17 cellular contexts compared by ENCODE assay signal in the genomic region with DNA sequence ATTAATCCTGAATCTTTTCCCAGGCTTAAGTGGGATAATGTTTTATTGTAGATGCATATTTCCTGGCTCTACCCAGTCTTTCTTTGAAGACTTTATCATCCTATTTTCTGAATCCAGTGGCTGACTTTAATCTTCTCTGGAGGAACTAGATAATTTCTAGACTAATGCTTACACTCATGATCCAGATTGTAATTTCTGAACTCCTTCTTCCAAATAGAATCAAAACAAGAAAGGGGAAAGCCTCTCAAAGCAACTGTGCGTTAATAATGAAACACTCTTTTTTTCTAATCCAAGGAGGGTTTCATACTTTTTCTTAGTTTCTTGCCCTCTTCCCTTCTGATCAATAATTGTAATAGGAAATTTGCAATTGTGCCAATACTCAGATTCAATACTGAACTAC. TPM values are rescaled to one million over a fixed set of nuclear protein-coding genes. Genes with fewer than 3 reads are reported as not detected.
DNase-seq lines count a peak whose midpoint lies in the region; ATAC-seq lines count a peak whose summit lies in the region.
"Had no signal": no experiment of that assay in that cellular context is flagged by ENCODE, and none has a peak within 500 bp of the region (broad histone marks: within the 10 kb centered on the region; RNA-seq: fewer than 3 reads in every experiment).

No MANE protein-coding gene starts in this region.

- H3K9me3 Mint-ChIP-seq in activated CD4-positive, alpha-beta T cell treated with anti-CD3 and anti-CD28 coated beads, Interleukin-2, amount 10 ng/mL, durations not matched to agents 24 days and 14 days: no peaks in the 10 kb centered on the region
- no peaks in the 10 kb centered on the region for H3K9me3 Mint-ChIP-seq in activated naive CD4-positive, alpha-beta T cell treated with anti-CD3 and anti-CD28 coated beads, Interleukin-2, amount 50 U/mL, for 24 hours
- H3K9me3 Mint-ChIP-seq in activated naive CD4-positive, alpha-beta T cell treated with anti-CD3 and anti-CD28 coated beads, Interleukin-2, amount 10 ng/mL, durations not matched to agents 7 days and 5 days: no peaks in the 10 kb centered on the region
- H3K9me3 Mint-ChIP-seq in central memory CD8-positive, alpha-beta T cell: no peaks in the 10 kb centered on the region

- no peak for DNase-seq in activated CD4-positive, alpha-beta T cell treated with anti-CD3 and anti-CD28 coated beads, Interleukin-2, amount 10 ng/mL, durations not matched to agents 24 days and 14 days
- no peak for DNase-seq in activated CD4-positive, alpha-beta T cell treated with anti-CD3 and anti-CD28 coated beads for 1 hour
- no peak for DNase-seq in activated naive CD4-positive, alpha-beta T cell treated with anti-CD3 and anti-CD28 coated beads, Interleukin-2, amount 10 ng/mL, durations not matched to agents 7 days and 5 days
- no peak for DNase-seq in central memory CD8-positive, alpha-beta T cell (ENCODE audit: low spot score in 2 of 2)
- no peak for DNase-seq in AML-193 (lab: John Stamatoyannopoulos, UW)
- DNase-seq: 8988T, DMS153, DMS79, GDM1, GM23248 had no signal

- CTCF ChIA-PET in activated naive CD4-positive, alpha-beta T cell treated with anti-CD3 and anti-CD28 coated beads, Interleukin-2, amount 10 ng/mL, durations not matched to agents 7 days and 5 days (lab: Charles Lee): interaction anchor here (1.5 kb wide), 1 partner anchor 31 kb away, joined by 4 read pairs; no protein-coding TSS in a partner anchor

- no peaks in the 10 kb centered on the region for H3K27me3 Mint-ChIP-seq in activated CD4-positive, alpha-beta T cell treated with anti-CD3 and anti-CD28 coated beads, Interleukin-2, amount 10 ng/mL, durations not matched to agents 24 days and 14 days
- H3K27me3 Mint-ChIP-seq in activated naive CD4-positive, alpha-beta T cell treated with anti-CD3 and anti-CD28 coated beads, Interleukin-2, amount 50 U/mL, for 24 hours: no peaks in the 10 kb centered on the region
- H3K27me3 Mint-ChIP-seq in activated naive CD4-positive, alpha-beta T cell treated with anti-CD3 and anti-CD28 coated beads, Interleukin-2, amount 10 ng/mL, durations not matched to agents 7 days and 5 days: peaks cover 4% of the 10 kb centered on the region
- no peaks in the 10 kb centered on the region for H3K27me3 Mint-ChIP-seq in central memory CD8-positive, alpha-beta T cell
- H3K27me3 Mint-ChIP-seq: B cell had no signal

- no peak overlapping the region for H3K4me3 Mint-ChIP-seq in activated CD4-positive, alpha-beta T cell treated with anti-CD3 and anti-CD28 coated beads, Interleukin-2, amount 10 ng/mL, durations not matched to agents 24 days and 14 days
- H3K4me3 Mint-ChIP-seq in activated naive CD4-positive, alpha-beta T cell treated with anti-CD3 and anti-CD28 coated beads, Interleukin-2, amount 50 U/mL, for 24 hours: no peak overlapping the region
- H3K4me3 Mint-ChIP-seq in activated naive CD4-positive, alpha-beta T cell treated with anti-CD3 and anti-CD28 coated beads, Interleukin-2, amount 10 ng/mL, durations not matched to agents 7 days and 5 days: no peak overlapping the region
- H3K4me3 Mint-ChIP-seq in central memory CD8-positive, alpha-beta T cell: no peak overlapping the region
- H3K4me3 Mint-ChIP-seq: B cell had no signal

- H3K36me3 Mint-ChIP-seq in activated CD4-positive, alpha-beta T cell treated with anti-CD3 and anti-CD28 coated beads, Interleukin-2, amount 10 ng/mL, durations not matched to agents 24 days and 14 days (ENCODE audit: low read depth): peaks cover 53% of the 10 kb centered on the region
- H3K36me3 Mint-ChIP-seq in activated naive CD4-positive, alpha-beta T cell treated with anti-CD3 and anti-CD28 coated beads, Interleukin-2, amount 50 U/mL, for 24 hours: peaks cover 14% of the 10 kb centered on the region
- H3K36me3 Mint-ChIP-seq in activated naive CD4-positive, alpha-beta T cell treated with anti-CD3 and anti-CD28 coated beads, Interleukin-2, amount 10 ng/mL, durations not matched to agents 7 days and 5 days: peaks cover 43% of the 10 kb centered on the region
- H3K36me3 Mint-ChIP-seq in central memory CD8-positive, alpha-beta T cell (ENCODE audit: insufficient read depth): peaks cover 21% of the 10 kb centered on the region

- ATAC-seq in central memory CD8-positive, alpha-beta T cell (replicated peaks; ENCODE audit: extremely low read depth, poor library complexity, severe bottlenecking): no peak
- ATAC-seq in HG03469 (IDR thresholded peaks at IDR 0.05; ENCODE audit: unreplicated experiment): no peak

- intact Hi-C loops in activated CD4-positive, alpha-beta T cell treated with anti-CD3 and anti-CD28 coated beads, Interleukin-2, amount 10 ng/mL, durations not matched to agents 24 days and 14 days (cut with micrococcal nuclease): no loop called here

- H3K27ac Mint-ChIP-seq in activated CD4-positive, alpha-beta T cell treated with anti-CD3 and anti-CD28 coated beads, Interleukin-2, amount 10 ng/mL, durations not matched to agents 24 days and 14 days: peak overlapping the region; percentile 25
- peak overlapping the region; percentile 35 for H3K27ac Mint-ChIP-seq in activated naive CD4-positive, alpha-beta T cell treated with anti-CD3 and anti-CD28 coated beads, Interleukin-2, amount 50 U/mL, for 24 hours
- no peak overlapping the region for H3K27ac Mint-ChIP-seq in activated naive CD4-positive, alpha-beta T cell treated with anti-CD3 and anti-CD28 coated beads, Interleukin-2, amount 10 ng/mL, durations not matched to agents 7 days and 5 days
- H3K27ac Mint-ChIP-seq in central memory CD8-positive, alpha-beta T cell (ENCODE audit: low read depth): peak overlapping the region; percentile 57
- H3K27ac Mint-ChIP-seq: B cell had no signal

- H3K4me1 Mint-ChIP-seq in activated CD4-positive, alpha-beta T cell treated with anti-CD3 and anti-CD28 coated beads, Interleukin-2, amount 10 ng/mL, durations not matched to agents 24 days and 14 days: peaks cover 35% of the 10 kb centered on the region
- peaks cover 29% of the 10 kb centered on the region for H3K4me1 Mint-ChIP-seq in activated naive CD4-positive, alpha-beta T cell treated with anti-CD3 and anti-CD28 coated beads, Interleukin-2, amount 50 U/mL, for 24 hours
- H3K4me1 Mint-ChIP-seq in activated naive CD4-positive, alpha-beta T cell treated with anti-CD3 and anti-CD28 coated beads, Interleukin-2, amount 10 ng/mL, durations not matched to agents 7 days and 5 days: peaks cover 42% of the 10 kb centered on the region
- H3K4me1 Mint-ChIP-seq in central memory CD8-positive, alpha-beta T cell: peaks cover 6% of the 10 kb centered on the region

RNA-seq across cellular contexts. Expression of a gene that starts 8.0 kb away (rescaled TPM):
- 138 and 142 TPM in 2 replicates for total RNA-seq in activated CD4-positive, alpha-beta T cell treated with anti-CD3 and anti-CD28 coated beads, Interleukin-2, amount 10 ng/mL, durations not matched to agents 24 days and 14 days

RNA-seq across cellular contexts. Expression of a gene that starts 13.5 kb away (rescaled TPM):
- 0.38 and 0.42 TPM in 2 replicates for total RNA-seq in activated CD4-positive, alpha-beta T cell treated with anti-CD3 and anti-CD28 coated beads, Interleukin-2, amount 10 ng/mL, durations not matched to agents 24 days and 14 days
- total RNA-seq: A673, B cell, Daoy, GM23248 had no signal

RNA-seq across cellular contexts. Expression of a gene that starts 16.9 kb away (rescaled TPM):
- 99.1 and 110 TPM in 2 replicates for total RNA-seq in activated CD4-positive, alpha-beta T cell treated with anti-CD3 and anti-CD28 coated beads, Interleukin-2, amount 10 ng/mL, durations not matched to agents 24 days and 14 days

RNA-seq across cellular contexts. Expression of a gene that starts 44.7 kb away (rescaled TPM):
- not detected in 2 replicates for total RNA-seq in activated CD4-positive, alpha-beta T cell treated with anti-CD3 and anti-CD28 coated beads, Interleukin-2, amount 10 ng/mL, durations not matched to agents 24 days and 14 days
- total RNA-seq: A673, B cell, GM23248, H4 had no signal

RNA-seq across cellular contexts. Expression of a gene that starts 49.4 kb away (rescaled TPM):
- not detected in 2 replicates for total RNA-seq in activated CD4-positive, alpha-beta T cell treated with anti-CD3 and anti-CD28 coated beads, Interleukin-2, amount 10 ng/mL, durations not matched to agents 24 days and 14 days
- total RNA-seq: A673, B cell, Daoy, GM23248, H4, HT-29 had no signal
